In the genomic region with DNA sequence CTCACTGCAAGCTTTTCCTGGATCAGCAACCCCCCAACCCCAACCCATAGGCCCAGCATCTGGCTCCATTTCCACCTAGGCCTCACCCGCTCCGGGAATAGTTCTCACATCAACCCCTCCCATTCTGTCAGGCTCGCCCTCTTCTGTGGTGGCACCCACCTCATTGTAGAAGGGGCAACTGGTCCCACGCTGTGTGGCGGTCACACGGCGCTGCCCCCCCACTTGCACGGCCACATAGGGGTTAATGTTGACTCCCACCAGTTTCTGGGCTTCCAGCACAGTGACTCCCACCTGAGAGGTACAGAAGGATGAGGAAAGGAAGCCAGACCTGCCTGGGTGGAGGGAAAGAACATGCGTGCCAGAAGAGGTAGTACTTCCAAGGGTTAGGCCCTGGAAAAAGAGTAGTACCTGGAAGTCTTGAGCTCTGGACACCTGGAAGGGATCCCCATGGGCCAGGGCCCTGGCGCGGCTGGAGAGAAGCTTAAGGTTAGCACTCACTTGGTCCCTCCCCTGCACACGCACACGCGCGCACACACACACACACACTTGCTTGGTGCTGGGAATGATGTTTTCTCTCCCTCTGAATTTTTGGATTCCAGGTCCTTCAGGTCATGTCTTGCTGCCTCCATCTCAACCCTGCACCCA, we compare ENCODE assay signal across 26 cellular contexts. TPM values are rescaled to one million over a fixed set of nuclear protein-coding genes. Genes with fewer than 3 reads are reported as not detected.
DNase-seq lines count a peak whose midpoint lies in the region; ATAC-seq, FAIRE-seq and TF ChIP-seq lines count a peak whose summit lies in the region.
"Had no signal": no experiment of that assay in that cellular context is flagged by ENCODE, and none has a peak within 500 bp of the region (broad histone marks: within the 10 kb centered on the region; RNA-seq: fewer than 3 reads in every experiment).

No MANE protein-coding gene starts in this region.

- no peak for ATAC-seq in HepG2
- no peak for ATAC-seq in right lobe of liver
- no peak for ATAC-seq in central memory CD8-positive, alpha-beta T cell (replicated peaks; ENCODE audit: extremely low read depth, poor library complexity, severe bottlenecking)
- no peak for ATAC-seq in activated CD4-positive, alpha-beta T cell treated with anti-CD3 and anti-CD28 coated beads for 36 hours
- no peak for ATAC-seq in GM21526 (IDR thresholded peaks at IDR 0.05; ENCODE audit: low FRiP score, unreplicated experiment)
- ATAC-seq: activated CD8-positive, alpha-beta T cell treated with anti-CD3 and anti-CD28 coated beads for 36 hours; gastroesophageal sphincter; left lung had no signal

- H4K20me1 ChIP-seq in HepG2 (ENCODE audit: insufficient read depth, low read length), result no peaks in the 10 kb centered on the region

- TF ChIP-seq CTCF in HepG2 (CRISPR knock-in tag; IDR thresholded peaks at IDR 0.05) (no peak), right lobe of liver (IDR thresholded peaks at IDR 0.05) (no peak), nephron progenitor cell (IDR thresholded peaks at IDR 0.05) (no peak), esophagus squamous epithelium (IDR thresholded peaks at IDR 0.05) (no peak)

- BruUV-seq in HepG2 (replicated peaks; lab: Mats Ljungman, UMichigan), result no TSS peak

- intact Hi-C loops in HepG2 (cut with micrococcal nuclease; ENCODE audit: unreplicated experiment) (no loop called here), right lobe of liver (cut with DNase I) (no loop called here), esophagus squamous epithelium (cut with DNase I) (no loop called here)
- intact Hi-C loops in activated CD4-positive, alpha-beta T cell treated with anti-CD3 and anti-CD28 coated beads for 36 hours (cut with DNase I, micrococcal nuclease), result loop anchor here (5.0 kb wide), 3 partner anchors 59 to 141 kb away; partner anchors contain the start of genes CPNE1 (in 1 of the 2), NFS1 (in 1 of the 2), RBM12 (in 1 of the 2) and ROMO1 (in 1 of the 2)

- FAIRE-seq in HepG2 (lab: Jason Lieb, UNC), result no peak
- FAIRE-seq: endometrium, GM18507 had no signal

- no peak for TF ChIP-seq EP300 in HepG2 (IDR thresholded peaks at IDR 0.05; ENCODE audit: low read depth in 2 of 2, low read length in 2 of 2)
- TF ChIP-seq EP300 in HepG2 (CRISPR knock-in tag; IDR thresholded peaks at IDR 0.05; ENCODE audit: borderline replicate concordance), result no peak

- no peak overlapping the region for H3K4me3 ChIP-seq in HepG2 (replicated peaks in 1 of 3; ENCODE audit: insufficient read depth in 1 of 3, low read depth in 2 of 3, low read length in 3 of 3)
- H3K4me3 ChIP-seq in right lobe of liver, result no peak overlapping the region
- no peak overlapping the region for H3K4me3 ChIP-seq in esophagus squamous epithelium
- H3K4me3 ChIP-seq: BLaER1 treated with 17β-estradiol and CSF1 and Interleukin-3, amounts not matched to agents 10 nM and 100 nM; left lung; skin epidermis; uterus had no signal

- H3K27me3 Mint-ChIP-seq in central memory CD8-positive, alpha-beta T cell, result no peaks in the 10 kb centered on the region
- peaks cover 72% of the 10 kb centered on the region for H3K27me3 Mint-ChIP-seq in nephron progenitor cell (ENCODE audit: low read depth, poor library complexity)
- peaks cover 23% of the 10 kb centered on the region for H3K27me3 Mint-ChIP-seq in activated CD4-positive, alpha-beta T cell treated with anti-CD3 and anti-CD28 coated beads for 36 hours

- H3K27ac ChIP-seq in HepG2 (ENCODE audit: extremely low read length, insufficient read depth, low read length) (no peak overlapping the region), right lobe of liver (no peak overlapping the region), esophagus squamous epithelium (no peak overlapping the region)
- H3K27ac ChIP-seq: BLaER1 treated with 17β-estradiol and CSF1 and Interleukin-3, amounts not matched to agents 10 nM and 100 nM; gastroesophageal sphincter; left lung; skin epidermis; uterus had no signal

- TF ChIP-seq POLR2A in HepG2 (IDR thresholded peaks at IDR 0.05; ENCODE audit: insufficient read depth in 1 of 2, low read depth in 2 of 2, low read length in 2 of 2), result no peak
- TF ChIP-seq POLR2A in right lobe of liver (IDR thresholded peaks at IDR 0.05), result no peak
- TF ChIP-seq POLR2A in esophagus squamous epithelium (IDR thresholded peaks at IDR 0.05), result no peak

- H3K4me2 ChIP-seq in HepG2 (ENCODE audit: low read depth, low read length), result no peak overlapping the region

- POLR2A ChIA-PET in HepG2 (lab: Yijun Ruan, JAX), result interaction anchor here (3.7 kb wide), 1 partner anchor 13 kb away, joined by 17 read pairs; the partner anchor contains the start of gene SPAG4
- POLR2A ChIA-PET in activated CD4-positive, alpha-beta T cell treated with anti-CD3 and anti-CD28 coated beads for 36 hours (lab: Charles Lee), result interaction anchor here (1.7 kb wide), 1 partner anchor 13 kb away, joined by 4 read pairs; the partner anchor contains the start of gene SPAG4

- H3K27me3 ChIP-seq in HepG2 (ENCODE audit: control insufficient read depth in 1 of 2, insufficient read depth in 2 of 2, low read length in 2 of 2) (peaks cover 3 to 30% of the 10 kb centered on the region in 2 experiments; a peak in 4 of 5 replicates), right lobe of liver (no peaks in the 10 kb centered on the region), esophagus squamous epithelium (peaks cover 0 to 45% (median 3%) of the 10 kb centered on the region in 4 donors)

- H3K36me3 ChIP-seq in HepG2 (replicated peaks in 1 of 2; ENCODE audit: control insufficient read depth in 1 of 2, insufficient read depth in 2 of 2, low read length in 2 of 2) (no peaks in the 10 kb centered on the region), right lobe of liver (no peaks in the 10 kb centered on the region), esophagus squamous epithelium (no peaks in the 10 kb centered on the region)
- H3K36me3 ChIP-seq: BLaER1 treated with 17β-estradiol and CSF1 and Interleukin-3, amounts not matched to agents 10 nM and 100 nM; gastroesophageal sphincter; left lung; uterus had no signal

- H3K9ac ChIP-seq in HepG2 (ENCODE audit: insufficient read depth, low read depth, low read length), result no peak overlapping the region
- H3K9ac ChIP-seq: BLaER1 treated with 17β-estradiol and CSF1 and Interleukin-3, amounts not matched to agents 10 nM and 100 nM had no signal

- DNase-seq in HepG2 (ENCODE audit: low spot score) (no peak), right lobe of liver (no peak), nephron progenitor cell (no peak), CD1c-positive myeloid dendritic cell (ENCODE audit: extremely low spot score) (no peak), esophagus squamous epithelium (lab: John Stamatoyannopoulos, UW) (no peak)
- no peak for DNase-seq in central memory CD8-positive, alpha-beta T cell (ENCODE audit: low spot score in 2 of 2)
- DNase-seq in activated CD4-positive, alpha-beta T cell treated with anti-CD3 and anti-CD28 coated beads for 36 hours, result no peak
- DNase-seq: activated CD8-positive, alpha-beta T cell treated with anti-CD3 and anti-CD28 coated beads for 36 hours; amniotic stem cell; hypothalamus; left lung; midbrain; NCI-H1105 treated with DMSO at 0.1 percent for 48 hours; NCI-H2029; NCI-H345; NCI-H774; SHP77; stimulated activated naive CD4-positive, alpha-beta T cell; uterus had no signal

- H3K4me1 Mint-ChIP-seq in central memory CD8-positive, alpha-beta T cell, result no peaks in the 10 kb centered on the region
- H3K4me1 Mint-ChIP-seq in nephron progenitor cell, result peaks cover 6% of the 10 kb centered on the region
- H3K4me1 Mint-ChIP-seq in activated CD4-positive, alpha-beta T cell treated with anti-CD3 and anti-CD28 coated beads for 36 hours, result peaks cover 5% of the 10 kb centered on the region

- H3K27ac Mint-ChIP-seq in central memory CD8-positive, alpha-beta T cell (ENCODE audit: low read depth), result no peak overlapping the region
- H3K27ac Mint-ChIP-seq in nephron progenitor cell, result no peak overlapping the region
- H3K27ac Mint-ChIP-seq in activated CD4-positive, alpha-beta T cell treated with anti-CD3 and anti-CD28 coated beads for 36 hours, result no peak overlapping the region
- H3K27ac Mint-ChIP-seq: activated CD8-positive, alpha-beta T cell treated with anti-CD3 and anti-CD28 coated beads for 36 hours; dendritic cell treated with granulocyte-macrophage colony-stimulating factor and Interleukin-4, amounts not matched to agents 40 ng/mL and 50 ng/mL, for 4 days had no signal

- H3K9me3 Mint-ChIP-seq in central memory CD8-positive, alpha-beta T cell, result no peaks in the 10 kb centered on the region
- no peaks in the 10 kb centered on the region for H3K9me3 Mint-ChIP-seq in nephron progenitor cell
- H3K9me3 Mint-ChIP-seq in activated CD4-positive, alpha-beta T cell treated with anti-CD3 and anti-CD28 coated beads for 36 hours (ENCODE audit: low read depth), result no peaks in the 10 kb centered on the region
- H3K9me3 Mint-ChIP-seq: activated CD8-positive, alpha-beta T cell treated with anti-CD3 and anti-CD28 coated beads for 36 hours; dendritic cell treated with granulocyte-macrophage colony-stimulating factor and Interleukin-4, amounts not matched to agents 40 ng/mL and 50 ng/mL, for 4 days had no signal

- H3K4me1 ChIP-seq in HepG2 (ENCODE audit: insufficient read depth, low read length), result peaks cover 29% of the 10 kb centered on the region
- peaks cover 0 to 14% (median 3%) of the 10 kb centered on the region in 4 donors for H3K4me1 ChIP-seq in right lobe of liver
- peaks cover 15 to 31% (median 17%) of the 10 kb centered on the region in 3 donors for H3K4me1 ChIP-seq in esophagus squamous epithelium

- H3K4me3 Mint-ChIP-seq in central memory CD8-positive, alpha-beta T cell, result peak overlapping the region; percentile 17
- peak overlapping the region; percentile 58 for H3K4me3 Mint-ChIP-seq in nephron progenitor cell
- H3K4me3 Mint-ChIP-seq in activated CD4-positive, alpha-beta T cell treated with anti-CD3 and anti-CD28 coated beads for 36 hours, result no peak overlapping the region
- H3K4me3 Mint-ChIP-seq: dendritic cell treated with granulocyte-macrophage colony-stimulating factor and Interleukin-4, amounts not matched to agents 40 ng/mL and 50 ng/mL, for 4 days had no signal

- CTCF ChIA-PET in HepG2 (lab: Yijun Ruan, JAX; ENCODE audit: low intra/inter-chr PET ratio, low total read pairs), result interaction anchor here (1.0 to 1.3 kb wide), 2 partner anchors 13 to 34 kb away, joined by 3 read pairs; no protein-coding TSS in a partner anchor
- CTCF ChIA-PET in activated CD4-positive, alpha-beta T cell treated with anti-CD3 and anti-CD28 coated beads for 36 hours (lab: Charles Lee), result interaction anchor here (1.6 to 1.8 kb wide), 2 partner anchors 11 to 60 kb away, joined by 4 read pairs; no protein-coding TSS in a partner anchor

- no peaks in the 10 kb centered on the region for H3K36me3 Mint-ChIP-seq in central memory CD8-positive, alpha-beta T cell (ENCODE audit: insufficient read depth)
- H3K36me3 Mint-ChIP-seq in nephron progenitor cell (ENCODE audit: low read depth), result peaks cover 8% of the 10 kb centered on the region
- no peaks in the 10 kb centered on the region for H3K36me3 Mint-ChIP-seq in activated CD4-positive, alpha-beta T cell treated with anti-CD3 and anti-CD28 coated beads for 36 hours (ENCODE audit: low read depth)

- H3K79me2 ChIP-seq in HepG2 (ENCODE audit: insufficient read depth, low read length), result no peaks in the 10 kb centered on the region

- 70% methylated on average over 15 of the region's 15 CpGs for WGBS in HepG2 (ENCODE audit: low lambda C conversion rate)
- 91% methylated on average over 11 of the region's 15 CpGs for WGBS in right lobe of liver (ENCODE audit: insufficient coverage, low coverage, low lambda C conversion rate, missing lambda C conversion rate)
- WGBS in esophagus squamous epithelium, 2 donors, result 93 to 94% methylated on average over 8 to 13 of the region's 15 CpGs

- H3K9me3 ChIP-seq in HepG2 (ENCODE audit: low read length) (no peaks in the 10 kb centered on the region), right lobe of liver (no peaks in the 10 kb centered on the region), esophagus squamous epithelium (no peaks in the 10 kb centered on the region)
- H3K9me3 ChIP-seq: BLaER1 treated with 17β-estradiol and CSF1 and Interleukin-3, amounts not matched to agents 10 nM and 100 nM; gastroesophageal sphincter; left lung; uterus had no signal

- no peak for TF ChIP-seq RAD21 in HepG2 (CRISPR knock-in tag; IDR thresholded peaks at IDR 0.05)

- no peak overlapping the region for H2AFZ ChIP-seq in HepG2 (ENCODE audit: low read length)

- in situ Hi-C loops in HepG2 (cut with HindIII; ENCODE audit: extremely low pct_ligation_motif_present, low pct_unique_long_range_greater_than_20kb), result loop anchor here (5.0 kb wide), 1 partner anchor 141 kb away; no protein-coding TSS in a partner anchor

RNA-seq across cellular contexts. Expression of gene SPAG4, which starts 12.7 kb away (rescaled TPM):
- total RNA-seq in HepG2 (2016; rRNA removed; fragmentation: Illumina TruSeq; extraction: Trizol) (2.5 and 5.8 TPM in 2 replicates), right lobe of liver (10 to 100 TPM in 1 of 6 experiments, 1 to 10 TPM in 5; 1.7 to 13.8 (median 3.6) TPM), esophagus squamous epithelium (1 to 10 TPM in 2 of 4 donors, under 1 TPM in 2; 0.44 to 4.8 (median 2.6) TPM)
- total RNA-seq in HepG2 (2016; cell fraction: cytosol; rRNA removed; fragmentation: Illumina TruSeq; extraction: Trizol; ENCODE audit: low read depth), result 2.5 and 4.4 TPM in 2 replicates
- 4.1 and 5.3 TPM in 2 replicates for total RNA-seq in HepG2 (2016; cell fraction: insoluble cytoplasmic fraction; rRNA removed; fragmentation: Illumina TruSeq; extraction: Trizol)
- total RNA-seq in HepG2 (2016; cell fraction: membrane; rRNA removed; fragmentation: Illumina TruSeq; extraction: Trizol), result 3.0 and 4.9 TPM in 2 replicates
- total RNA-seq in HepG2 (2016; cell fraction: nucleus; rRNA removed; fragmentation: Illumina TruSeq; extraction: Trizol), result 3.3 and 6.5 TPM in 2 replicates
- 137 and 149 TPM in 2 replicates for polyA plus RNA-seq in HepG2 (2011; rRNA removed)
- 115 and 170 TPM in 2 replicates for polyA plus RNA-seq in HepG2 (2011; cell fraction: cytosol; rRNA removed)
- 334 and 438 TPM in 2 replicates for polyA plus RNA-seq in HepG2 (2011; cell fraction: nucleus; rRNA removed)
- 64.5 and 105 TPM in 2 replicates for polyA plus RNA-seq in HepG2 (2012)
- 3.0 and 3.3 TPM in 2 replicates for polyA plus RNA-seq in HepG2 (2016; cell fraction: cytosol; fragmentation: Illumina TruSeq; extraction: Trizol; ENCODE audit: low read depth)
- 2.3 and 4.7 TPM in 2 replicates for polyA plus RNA-seq in HepG2 (2016; cell fraction: insoluble cytoplasmic fraction; fragmentation: Illumina TruSeq; extraction: Trizol; ENCODE audit: low read depth)
- polyA plus RNA-seq in HepG2 (2016; cell fraction: membrane; fragmentation: Illumina TruSeq; extraction: Trizol; ENCODE audit: low read depth), result 3.0 TPM in 2 replicates
- 9.7 and 14.0 TPM in 2 replicates for polyA plus RNA-seq in HepG2 (2016; cell fraction: nucleus; fragmentation: Illumina TruSeq; extraction: Trizol; ENCODE audit: insufficient read depth, low read depth)
- 2.7 and 72.2 TPM in 2 replicates for polyA minus RNA-seq in HepG2 (2011; rRNA and poly(A)+ RNA removed; ENCODE audit: low replicate concordance)
- 33.7 and 35.8 TPM in 2 replicates for polyA minus RNA-seq in HepG2 (2011; cell fraction: cytosol; rRNA and poly(A)+ RNA removed)
- polyA minus RNA-seq in HepG2 (2011; cell fraction: nucleus; rRNA and poly(A)+ RNA removed), result 26.8 and 32.9 TPM in 2 replicates
- total RNA-seq in activated CD4-positive, alpha-beta T cell treated with anti-CD3 and anti-CD28 coated beads for 36 hours, result 1 to 10 TPM; 6.4 to 6.9 TPM

Comparison
In these comparisons a context has a peak if more than half of its experiments do, and no peak if none do; other contexts are left out.
1. intact Hi-C loops: an anchor here in activated CD4-positive, alpha-beta T cell treated with anti-CD3 and anti-CD28 coated beads for 36 hours (5.0 kb wide); none called in HepG2, right lobe of liver and esophagus squamous epithelium.